ENCODE assay signal across 17 cellular contexts in genomic region chr11:3643102-3643546, GRCh38. TPM values are rescaled to one million over a fixed set of nuclear protein-coding genes. Genes with fewer than 3 reads are reported as not detected.
A peak's percentile ranks its signal among the peaks of the same experiment; 100 is the strongest.
DNase-seq lines count a peak whose midpoint lies in the region; ATAC-seq and TF ChIP-seq lines count a peak whose summit lies in the region.
"Not testable (repeated sequence)": the region's sequence is repeated elsewhere in the genome, so short reads cannot be mapped to it uniquely, and the experiment has no call there.
"Had no signal": no experiment of that assay in that cellular context is flagged by ENCODE, and none has a peak within 500 bp of the region (broad histone marks: within the 10 kb centered on the region; RNA-seq: fewer than 3 reads in every experiment).

No MANE protein-coding gene starts in this region.

- not testable (repeated sequence) for H2BK5ac ChIP-seq in IMR-90 (ENCODE audit: low read depth, low read length, poor library complexity, severe bottlenecking); mesenchymal stem cell (ENCODE audit: low read depth, low read length, poor library complexity, severe bottlenecking)

- H4K5ac ChIP-seq in IMR-90 (ENCODE audit: low read depth, low read length): not testable (repeated sequence)

- not testable (repeated sequence) for H3K9me3 Mint-ChIP-seq in CD8-positive, alpha-beta T cell; activated T-cell treated with anti-CD3 and anti-CD28 coated beads, Interleukin-2, amount 50 U/mL, for 4 hours; osteocyte (ENCODE audit: unreplicated experiment)

- H3K56ac ChIP-seq in IMR-90 (ENCODE audit: extremely low read depth, insufficient read depth, low read length): not testable (repeated sequence)

- peak overlapping the region; percentile 83 for H2AFZ ChIP-seq in IMR-90 (replicated peaks; ENCODE audit: low read length, poor library complexity)
- H2AFZ ChIP-seq in mesenchymal stem cell (ENCODE audit: low read depth, low read length): not testable (repeated sequence)

- H4K91ac ChIP-seq in IMR-90 (ENCODE audit: insufficient read depth, low read depth, low read length); mesenchymal stem cell (ENCODE audit: low read length): not testable (repeated sequence)

- H3K9me3 ChIP-seq in CD8-positive, alpha-beta T cell (ENCODE audit: low read length); IMR-90 (ENCODE audit: control insufficient read depth, insufficient read depth, low read length); ectodermal cell (ENCODE audit: control insufficient read depth, low read length); right cardiac atrium (ENCODE audit: control insufficient read depth, low read length); mesenchymal stem cell (ENCODE audit: control insufficient read depth, low read length); subcutaneous abdominal adipose tissue (ENCODE audit: control insufficient read depth in 5 of 5, low read length in 5 of 5): not testable (repeated sequence)

- H3K4ac ChIP-seq in IMR-90 (ENCODE audit: low read depth, low read length); mesenchymal stem cell (ENCODE audit: low read depth in 1 of 2, low read length in 2 of 2): not testable (repeated sequence)

- not testable (repeated sequence) for H3K9ac ChIP-seq in IMR-90 (ENCODE audit: low read depth, low read length)
- peak overlapping the region; percentile 85 for H3K9ac ChIP-seq in mesenchymal stem cell (ENCODE audit: low read length)
- peak overlapping the region in 4 of 5 donors; percentile 57 to 71 (median 69) for H3K9ac ChIP-seq in subcutaneous abdominal adipose tissue (ENCODE audit: low read length in 5 of 5)

- H3K27me3 ChIP-seq in CD8-positive, alpha-beta T cell (ENCODE audit: insufficient read depth, low read length); ectodermal cell (ENCODE audit: control insufficient read depth, insufficient read depth, low read length, poor library complexity, severe bottlenecking); right cardiac atrium (ENCODE audit: control insufficient read depth, insufficient read depth): not testable (repeated sequence)
- peaks cover 49% of the 10 kb centered on the region for H3K27me3 ChIP-seq in IMR-90 (ENCODE audit: control insufficient read depth, insufficient read depth, low read length)
- peaks cover 0 to 24% of the 10 kb centered on the region in 2 experiments for H3K27me3 ChIP-seq in mesenchymal stem cell (ENCODE audit: control insufficient read depth in 1 of 2, insufficient read depth in 1 of 2, low read length in 2 of 2)
- H3K27me3 ChIP-seq in subcutaneous abdominal adipose tissue (ENCODE audit: control insufficient read depth in 5 of 5, insufficient read depth in 4 of 5, low read length in 5 of 5): peaks cover 0 to 13% (median 3%) of the 10 kb centered on the region in 5 donors

- not testable (repeated sequence) for H3K4me1 Mint-ChIP-seq in CD8-positive, alpha-beta T cell (ENCODE audit: low read depth); activated T-cell treated with anti-CD3 and anti-CD28 coated beads, Interleukin-2, amount 50 U/mL, for 4 hours (ENCODE audit: low read depth)
- peaks cover 12% of the 10 kb centered on the region for H3K4me1 Mint-ChIP-seq in osteocyte (ENCODE audit: unreplicated experiment)

- not testable (repeated sequence) for H2BK12ac ChIP-seq in mesenchymal stem cell (ENCODE audit: low read length in 2 of 2)

- not testable (repeated sequence) for H3K27ac Mint-ChIP-seq in CD8-positive, alpha-beta T cell; osteocyte (ENCODE audit: unreplicated experiment)

- not testable (repeated sequence) for H3K4me1 ChIP-seq in CD8-positive, alpha-beta T cell (ENCODE audit: insufficient read depth, low read length); IMR-90 (ENCODE audit: control insufficient read depth, insufficient read depth, low read length); ectodermal cell (ENCODE audit: control insufficient read depth, insufficient read depth, low read length); right cardiac atrium (ENCODE audit: control insufficient read depth, insufficient read depth, low read length)
- H3K4me1 ChIP-seq in mesenchymal stem cell (ENCODE audit: control insufficient read depth, insufficient read depth, low read depth, low read length): peaks cover 12% of the 10 kb centered on the region
- peaks cover 5 to 16% (median 12%) of the 10 kb centered on the region in 5 donors for H3K4me1 ChIP-seq in subcutaneous abdominal adipose tissue (ENCODE audit: control insufficient read depth in 5 of 5, insufficient read depth in 5 of 5, low read length in 5 of 5)

- CTCF ChIA-PET in CD8-positive, alpha-beta T cell (lab: Charles Lee); IMR-90 (lab: Yijun Ruan, JAX): not testable (repeated sequence)

- H3K36me3 Mint-ChIP-seq in CD8-positive, alpha-beta T cell; activated T-cell treated with anti-CD3 and anti-CD28 coated beads, Interleukin-2, amount 50 U/mL, for 4 hours (ENCODE audit: insufficient read depth); osteocyte (ENCODE audit: unreplicated experiment): not testable (repeated sequence)

- POLR2A ChIA-PET in CD8-positive, alpha-beta T cell (lab: Charles Lee); IMR-90 (lab: Charles Lee; ENCODE audit: unreplicated experiment): not testable (repeated sequence)

- not testable (repeated sequence) for H2BK15ac ChIP-seq in IMR-90 (ENCODE audit: low read depth, low read length); mesenchymal stem cell (ENCODE audit: low read depth, poor library complexity, severe bottlenecking)

- not testable (repeated sequence) for H3K27ac ChIP-seq in CD8-positive, alpha-beta T cell (ENCODE audit: low read depth, low read length); IMR-90 (ENCODE audit: insufficient read depth, low read length); right cardiac atrium (ENCODE audit: low read length); mesenchymal stem cell (ENCODE audit: low read length, poor library complexity, severe bottlenecking); subcutaneous abdominal adipose tissue (ENCODE audit: low read depth, low read length)
- peak overlapping the region; percentile 92 for H3K27ac ChIP-seq in ectodermal cell (ENCODE audit: insufficient read depth, low read depth, low read length, poor library complexity, severe bottlenecking)

- H2AK9ac ChIP-seq in IMR-90 (replicated peaks; ENCODE audit: low read depth, low read length, poor library complexity): peak overlapping the region; percentile 11

- in situ Hi-C loops in IMR-90 (cut with MboI; ENCODE audit: low sequenced_read_pairs): not testable (repeated sequence)

- TF ChIP-seq CTCF in CD8-positive, alpha-beta T cell (IDR thresholded peaks at IDR 0.05); IMR-90 (conservative IDR thresholded peaks at IDR 0.05; ENCODE audit: low read depth, low read length); osteocyte (IDR thresholded peaks at IDR 0.05): not testable (repeated sequence)

- no CpG with 5 or more reads among the region's 11 CpGs for WGBS in IMR-90 (ENCODE audit: extremely low coverage in 2 of 2, insufficient read length in 1 of 2), 2 experiments
- WGBS in ectodermal cell, 2 experiments: 46 to 48% methylated on average over 11 of the region's 11 CpGs
- 32% methylated on average over 11 of the region's 11 CpGs for WGBS in right cardiac atrium
- 51% methylated on average over 11 of the region's 11 CpGs for WGBS in mesenchymal stem cell

- TF ChIP-seq RAD21 in IMR-90 (IDR thresholded peaks at IDR 0.05; ENCODE audit: low read length): not testable (repeated sequence)

- H3K14ac ChIP-seq in IMR-90 (replicated peaks; ENCODE audit: low read depth, low read length); mesenchymal stem cell (ENCODE audit: low read length in 2 of 2): not testable (repeated sequence)

- not testable (repeated sequence) for H3K79me1 ChIP-seq in IMR-90 (ENCODE audit: low read depth in 1 of 2, low read length in 2 of 2); mesenchymal stem cell (replicated peaks; ENCODE audit: low read length, poor library complexity, severe bottlenecking)

- not testable (repeated sequence) for ATAC-seq in CD8-positive, alpha-beta T cell; IMR-90 (ENCODE audit: low read depth); activated T-cell treated with anti-CD3 and anti-CD28 coated beads, Interleukin-2, amount 50 U/mL, for 4 hours; right cardiac atrium

- dilution Hi-C loops in IMR-90 (cut with HindIII; ENCODE audit: low sequenced_read_pairs, unreplicated experiment): not testable (repeated sequence)

- intact Hi-C loops in CD8-positive, alpha-beta T cell (cut with DNase I, micrococcal nuclease); IMR-90 (cut with micrococcal nuclease); right cardiac atrium (cut with DNase I): not testable (repeated sequence)

- H3K23ac ChIP-seq in IMR-90 (ENCODE audit: low read depth, low read length); mesenchymal stem cell (ENCODE audit: low read length in 2 of 2): not testable (repeated sequence)

- not testable (repeated sequence) for TF ChIP-seq POLR2A in IMR-90 (IDR thresholded peaks at IDR 0.05; ENCODE audit: low read depth, low read length)

- not testable (repeated sequence) for H3K4me3 Mint-ChIP-seq in CD8-positive, alpha-beta T cell
- H3K4me3 Mint-ChIP-seq in activated T-cell treated with anti-CD3 and anti-CD28 coated beads, Interleukin-2, amount 50 U/mL, for 4 hours: peak overlapping the region; percentile 75
- H3K4me3 Mint-ChIP-seq in osteocyte (ENCODE audit: unreplicated experiment): peak overlapping the region; percentile 77

- not testable (repeated sequence) for H4K8ac ChIP-seq in IMR-90 (ENCODE audit: low read depth in 2 of 2, low read length in 2 of 2); mesenchymal stem cell (ENCODE audit: low read length)

- BruUV-seq in IMR-90 (replicated peaks; lab: Mats Ljungman, UMichigan): not testable (repeated sequence)

- H3K27me3 Mint-ChIP-seq in CD8-positive, alpha-beta T cell (ENCODE audit: low read depth): peaks cover 55% of the 10 kb centered on the region
- H3K27me3 Mint-ChIP-seq in activated T-cell treated with anti-CD3 and anti-CD28 coated beads, Interleukin-2, amount 50 U/mL, for 4 hours (ENCODE audit: low read depth): peaks cover 29% of the 10 kb centered on the region
- H3K27me3 Mint-ChIP-seq in osteocyte (ENCODE audit: unreplicated experiment): peaks cover 13% of the 10 kb centered on the region

- DNase-seq in CD8-positive, alpha-beta T cell; IMR-90; activated T-cell treated with anti-CD3 and anti-CD28 coated beads, Interleukin-2, amount 50 U/mL, for 4 hours; right cardiac atrium; mesenchymal stem cell; osteocyte (ENCODE audit: extremely low spot score, unreplicated experiment): not testable (repeated sequence)

- not testable (repeated sequence) for H3K36me3 ChIP-seq in CD8-positive, alpha-beta T cell (ENCODE audit: insufficient read depth, low read length); IMR-90 (ENCODE audit: control insufficient read depth, insufficient read depth, low read length); ectodermal cell (ENCODE audit: control insufficient read depth, insufficient read depth, low read length); mesenchymal stem cell (ENCODE audit: control insufficient read depth in 1 of 2, insufficient read depth in 2 of 2, low read depth in 1 of 2, low read length in 2 of 2); subcutaneous abdominal adipose tissue (ENCODE audit: control insufficient read depth in 5 of 5, insufficient read depth in 5 of 5, low read length in 5 of 5)

- H2BK20ac ChIP-seq in IMR-90 (ENCODE audit: low read depth, low read length): not testable (repeated sequence)

- not testable (repeated sequence) for H2BK120ac ChIP-seq in IMR-90 (ENCODE audit: low read depth, low read length); mesenchymal stem cell (ENCODE audit: low read depth, low read length)

- H3K9me1 ChIP-seq in IMR-90 (ENCODE audit: insufficient read depth, low read length): not testable (repeated sequence)

- not testable (repeated sequence) for H3K18ac ChIP-seq in IMR-90 (ENCODE audit: low read depth, low read length); mesenchymal stem cell (ENCODE audit: low read depth in 1 of 2, low read length in 2 of 2)

- peak overlapping the region; percentile 57 for H3K4me3 ChIP-seq in CD8-positive, alpha-beta T cell (ENCODE audit: low read depth, low read length)
- not testable (repeated sequence) for H3K4me3 ChIP-seq in IMR-90 (ENCODE audit: insufficient read depth, low read depth, low read length)
- H3K4me3 ChIP-seq in ectodermal cell (ENCODE audit: insufficient read depth, low read depth, low read length) (peak overlapping the region; percentile 53), right cardiac atrium (ENCODE audit: low read length) (peak overlapping the region; percentile 41), mesenchymal stem cell (ENCODE audit: insufficient read depth in 1 of 2, low read depth in 1 of 2, low read length in 2 of 2) (peak overlapping the region in 1 of 2 experiments; percentile 82), subcutaneous abdominal adipose tissue (ENCODE audit: low read depth in 1 of 5, low read length in 5 of 5) (peak overlapping the region in 4 of 5 donors; percentile 63 to 74 (median 70))

- not testable (repeated sequence) for H3K4me2 ChIP-seq in IMR-90 (ENCODE audit: low read depth, low read length)
- H3K4me2 ChIP-seq in mesenchymal stem cell (ENCODE audit: low read length, poor library complexity, severe bottlenecking): peak overlapping the region; percentile 92

- not testable (repeated sequence) for H4K20me1 ChIP-seq in IMR-90 (ENCODE audit: insufficient read depth, low read length)

- not testable (repeated sequence) for H2AK5ac ChIP-seq in IMR-90 (ENCODE audit: low read depth, low read length); mesenchymal stem cell (ENCODE audit: low read length, severe bottlenecking)

RNA-seq across cellular contexts. Expression of gene ART5, which starts 1.3 kb away (rescaled TPM):
- not detected for total RNA-seq in CD8-positive, alpha-beta T cell
- total RNA-seq in IMR-90 (2012; rRNA removed) (not detected in 2 replicates), right cardiac atrium (1 to 10 TPM in 3 of 4 donors, under 1 TPM in 1; 0.47 to 2.5 (median 1.6) TPM), osteocyte (0.38 and 0.57 TPM in 2 replicates)
- polyA plus RNA-seq in IMR-90 (2012; rRNA removed) (not detected in 2 replicates), right cardiac atrium (1.1 TPM)
- polyA plus RNA-seq in IMR-90 (2012; cell fraction: cytosol; rRNA removed): 0.23 TPM in 1 of 2 replicates, not detected in the other
- polyA plus RNA-seq in IMR-90 (2012; cell fraction: nucleus; rRNA removed; ENCODE audit: low replicate concordance): 0.11 TPM in 1 of 2 replicates, not detected in the other
- not detected for total RNA-seq in activated T-cell treated with anti-CD3 and anti-CD28 coated beads, Interleukin-2, amount 50 U/mL, for 4 hours
- polyA plus RNA-seq in ectodermal cell (2013, experiment 1 of 4): 8.7 TPM
- 9.0 TPM for polyA plus RNA-seq in ectodermal cell (2013, experiment 2 of 4)
- polyA plus RNA-seq in ectodermal cell (2013, experiment 3 of 4): 9.4 TPM
- polyA plus RNA-seq in ectodermal cell (2013, experiment 4 of 4): 12.2 TPM
- 0.07 TPM for polyA plus RNA-seq in mesenchymal stem cell (2013, experiment 1 of 2)
- 0.12 TPM for polyA plus RNA-seq in mesenchymal stem cell (2013, experiment 2 of 2)
- total RNA-seq: activated CD4-positive, alpha-beta T cell treated with anti-CD3 and anti-CD28 coated beads, Interleukin-2, amount 10 ng/mL, durations not matched to agents 7 days and 5 days; ascending aorta; colonic mucosa; mononuclear cell; NCI-H460; posterior vena cava had no signal

RNA-seq across cellular contexts. Expression of gene ART1, which starts 1.8 kb away (rescaled TPM):
- total RNA-seq in CD8-positive, alpha-beta T cell: not detected
- not detected in 2 replicates for total RNA-seq in IMR-90 (2012; rRNA removed)
- not detected in 2 replicates for polyA plus RNA-seq in IMR-90 (2012; rRNA removed)
- not detected in 2 replicates for polyA plus RNA-seq in IMR-90 (2012; cell fraction: cytosol; rRNA removed)
- not detected in 2 replicates for polyA plus RNA-seq in IMR-90 (2012; cell fraction: nucleus; rRNA removed; ENCODE audit: low replicate concordance)
- total RNA-seq in activated T-cell treated with anti-CD3 and anti-CD28 coated beads, Interleukin-2, amount 50 U/mL, for 4 hours: not detected
- not detected for polyA plus RNA-seq in ectodermal cell (2013, experiment 1 of 4)
- polyA plus RNA-seq in ectodermal cell (2013, experiment 2 of 4): not detected
- not detected for polyA plus RNA-seq in ectodermal cell (2013, experiment 3 of 4)
- not detected for polyA plus RNA-seq in ectodermal cell (2013, experiment 4 of 4)
- not detected for total RNA-seq in right cardiac atrium
- polyA plus RNA-seq in right cardiac atrium: not detected
- not detected for polyA plus RNA-seq in mesenchymal stem cell (2013, experiment 1 of 2)
- not detected for polyA plus RNA-seq in mesenchymal stem cell (2013, experiment 2 of 2)
- total RNA-seq in osteocyte: not detected in 2 replicates
- total RNA-seq: activated CD4-positive, alpha-beta T cell treated with anti-CD3 and anti-CD28 coated beads, Interleukin-2, amount 10 ng/mL, durations not matched to agents 7 days and 5 days; colonic mucosa; glomerular endothelial cell; kidney epithelial cell; LHCN-M2; mononuclear cell; NCI-H460 had no signal

RNA-seq across cellular contexts. Expression of gene CHRNA10, which starts 28.1 kb away (rescaled TPM):
- total RNA-seq in CD8-positive, alpha-beta T cell: under 1 TPM; 0.33 to 0.41 TPM
- total RNA-seq in IMR-90 (2012; rRNA removed) (under 0.01 and 0.36 TPM in 2 replicates), right cardiac atrium (under 1 TPM; 0.42 to 0.97 (median 0.52) TPM), osteocyte (0.94 and 1.1 TPM in 2 replicates)
- polyA plus RNA-seq in IMR-90 (2012; rRNA removed) (0.79 and 1.2 TPM in 2 replicates), right cardiac atrium (0.38 TPM)
- polyA plus RNA-seq in IMR-90 (2012; cell fraction: cytosol; rRNA removed): 0.41 and 0.69 TPM in 2 replicates
- 4.5 and 11.7 TPM in 2 replicates for polyA plus RNA-seq in IMR-90 (2012; cell fraction: nucleus; rRNA removed; ENCODE audit: low replicate concordance)
- 1 to 10 TPM; 1.1 to 1.7 (median 1.2) TPM for total RNA-seq in activated T-cell treated with anti-CD3 and anti-CD28 coated beads, Interleukin-2, amount 50 U/mL, for 4 hours
- 0.56 TPM for polyA plus RNA-seq in ectodermal cell (2013, experiment 1 of 4)
- polyA plus RNA-seq in ectodermal cell (2013, experiment 2 of 4): 0.57 TPM
- 0.59 TPM for polyA plus RNA-seq in ectodermal cell (2013, experiment 3 of 4)
- polyA plus RNA-seq in ectodermal cell (2013, experiment 4 of 4): 0.97 TPM
- 0.28 TPM for polyA plus RNA-seq in mesenchymal stem cell (2013, experiment 1 of 2)
- polyA plus RNA-seq in mesenchymal stem cell (2013, experiment 2 of 2): 0.32 TPM
- total RNA-seq: ascending aorta had no signal
